ENCODE assay signal across 2 cellular contexts in the genomic region with DNA sequence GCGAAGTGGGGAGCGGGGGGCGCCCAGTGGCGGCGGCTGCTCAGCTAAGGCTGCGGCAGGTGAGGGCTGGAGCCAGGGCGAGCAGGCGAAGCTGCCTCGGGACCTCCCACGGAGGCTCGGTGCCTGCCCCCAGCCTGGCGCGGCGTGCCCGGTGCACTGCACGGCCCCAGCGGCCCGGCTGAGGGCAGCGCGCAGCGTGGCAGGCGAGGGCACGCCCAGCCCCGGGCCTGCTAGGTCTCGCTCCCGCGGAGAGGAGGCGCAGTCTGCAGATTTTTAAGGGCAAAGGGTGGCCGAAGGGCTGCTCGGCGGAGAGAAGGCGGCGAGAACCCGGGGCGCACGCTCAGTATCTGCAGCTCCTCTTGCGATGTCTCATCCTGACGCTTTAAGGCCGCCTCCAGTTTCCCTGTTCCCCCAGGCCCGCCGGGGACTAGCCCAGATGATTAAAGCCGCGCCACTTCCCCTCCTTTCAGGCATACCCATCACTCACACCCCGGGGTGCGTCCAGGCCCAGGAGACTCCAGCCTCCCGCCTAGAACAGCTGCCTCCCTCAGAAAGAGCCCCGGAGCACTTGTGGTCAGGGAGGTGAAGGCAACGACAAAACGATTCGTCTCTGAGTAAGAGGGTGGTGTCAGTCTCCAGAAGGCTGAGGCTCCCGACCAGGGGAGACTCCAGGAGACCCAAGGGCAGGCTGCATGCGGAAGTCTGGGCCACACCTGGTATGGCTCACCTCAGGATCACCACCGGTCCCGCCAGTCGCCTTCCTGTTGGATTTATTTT.
A peak's percentile ranks its signal among the peaks of the same experiment; 100 is the strongest.
TF ChIP-seq lines count a peak whose summit lies in the region.

A gene with protein sequence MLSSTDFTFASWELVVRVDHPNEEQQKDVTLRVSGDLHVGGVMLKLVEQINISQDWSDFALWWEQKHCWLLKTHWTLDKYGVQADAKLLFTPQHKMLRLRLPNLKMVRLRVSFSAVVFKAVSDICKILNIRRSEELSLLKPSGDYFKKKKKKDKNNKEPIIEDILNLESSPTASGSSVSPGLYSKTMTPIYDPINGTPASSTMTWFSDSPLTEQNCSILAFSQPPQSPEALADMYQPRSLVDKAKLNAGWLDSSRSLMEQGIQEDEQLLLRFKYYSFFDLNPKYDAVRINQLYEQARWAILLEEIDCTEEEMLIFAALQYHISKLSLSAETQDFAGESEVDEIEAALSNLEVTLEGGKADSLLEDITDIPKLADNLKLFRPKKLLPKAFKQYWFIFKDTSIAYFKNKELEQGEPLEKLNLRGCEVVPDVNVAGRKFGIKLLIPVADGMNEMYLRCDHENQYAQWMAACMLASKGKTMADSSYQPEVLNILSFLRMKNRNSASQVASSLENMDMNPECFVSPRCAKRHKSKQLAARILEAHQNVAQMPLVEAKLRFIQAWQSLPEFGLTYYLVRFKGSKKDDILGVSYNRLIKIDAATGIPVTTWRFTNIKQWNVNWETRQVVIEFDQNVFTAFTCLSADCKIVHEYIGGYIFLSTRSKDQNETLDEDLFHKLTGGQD (minus strand): TSS at position 158 of the 777 bp plus-strand sequence. CDS start 3,476 bp downstream, outside the sequence.

TF ChIP-seq in SK-N-SH treated with all-trans-retinoic acid at 6 μM for 48 hours, 23 proteins besides CTCF, POLR2A, EP300 and RAD21 (continued from another document):
- TF ChIP-seq, protein P1, sequence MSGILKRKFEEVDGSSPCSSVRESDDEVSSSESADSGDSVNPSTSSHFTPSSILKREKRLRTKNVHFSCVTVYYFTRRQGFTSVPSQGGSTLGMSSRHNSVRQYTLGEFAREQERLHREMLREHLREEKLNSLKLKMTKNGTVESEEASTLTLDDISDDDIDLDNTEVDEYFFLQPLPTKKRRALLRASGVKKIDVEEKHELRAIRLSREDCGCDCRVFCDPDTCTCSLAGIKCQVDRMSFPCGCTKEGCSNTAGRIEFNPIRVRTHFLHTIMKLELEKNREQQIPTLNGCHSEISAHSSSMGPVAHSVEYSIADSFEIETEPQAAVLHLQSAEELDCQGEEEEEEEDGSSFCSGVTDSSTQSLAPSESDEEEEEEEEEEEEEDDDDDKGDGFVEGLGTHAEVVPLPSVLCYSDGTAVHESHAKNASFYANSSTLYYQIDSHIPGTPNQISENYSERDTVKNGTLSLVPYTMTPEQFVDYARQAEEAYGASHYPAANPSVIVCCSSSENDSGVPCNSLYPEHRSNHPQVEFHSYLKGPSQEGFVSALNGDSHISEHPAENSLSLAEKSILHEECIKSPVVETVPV (CRISPR knock-in tag; IDR thresholded peaks at IDR 0.05) = no peak
- TF ChIP-seq GLIS3 (CRISPR knock-in tag; IDR thresholded peaks at IDR 0.05) (no peak), TOX (CRISPR knock-in tag; IDR thresholded peaks at IDR 0.05; ENCODE audit: borderline replicate concordance) (no peak), RARB (CRISPR knock-in tag; IDR thresholded peaks at IDR 0.05) (no peak), ZNF8 (CRISPR knock-in tag; IDR thresholded peaks at IDR 0.05) (no peak), ZNF565 (CRISPR knock-in tag; conservative IDR thresholded peaks at IDR 0.05; ENCODE audit: low read depth) (no peak), PPARA (CRISPR knock-in tag; IDR thresholded peaks at IDR 0.05; ENCODE audit: borderline replicate concordance) (no peak), TCF4 (CRISPR knock-in tag; IDR thresholded peaks at IDR 0.05; ENCODE audit: borderline replicate concordance) (no peak), CSDC2 (CRISPR knock-in tag; IDR thresholded peaks at IDR 0.05) (no peak)
- TF ChIP-seq, protein P2, sequence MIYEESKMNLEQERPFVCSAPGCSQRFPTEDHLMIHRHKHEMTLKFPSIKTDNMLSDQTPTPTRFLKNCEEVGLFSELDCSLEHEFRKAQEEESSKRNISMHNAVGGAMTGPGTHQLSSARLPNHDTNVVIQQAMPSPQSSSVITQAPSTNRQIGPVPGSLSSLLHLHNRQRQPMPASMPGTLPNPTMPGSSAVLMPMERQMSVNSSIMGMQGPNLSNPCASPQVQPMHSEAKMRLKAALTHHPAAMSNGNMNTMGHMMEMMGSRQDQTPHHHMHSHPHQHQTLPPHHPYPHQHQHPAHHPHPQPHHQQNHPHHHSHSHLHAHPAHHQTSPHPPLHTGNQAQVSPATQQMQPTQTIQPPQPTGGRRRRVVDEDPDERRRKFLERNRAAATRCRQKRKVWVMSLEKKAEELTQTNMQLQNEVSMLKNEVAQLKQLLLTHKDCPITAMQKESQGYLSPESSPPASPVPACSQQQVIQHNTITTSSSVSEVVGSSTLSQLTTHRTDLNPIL (CRISPR knock-in tag; IDR thresholded peaks at IDR 0.05; ENCODE audit: low read depth) = no peak
- TF ChIP-seq, protein P3, sequence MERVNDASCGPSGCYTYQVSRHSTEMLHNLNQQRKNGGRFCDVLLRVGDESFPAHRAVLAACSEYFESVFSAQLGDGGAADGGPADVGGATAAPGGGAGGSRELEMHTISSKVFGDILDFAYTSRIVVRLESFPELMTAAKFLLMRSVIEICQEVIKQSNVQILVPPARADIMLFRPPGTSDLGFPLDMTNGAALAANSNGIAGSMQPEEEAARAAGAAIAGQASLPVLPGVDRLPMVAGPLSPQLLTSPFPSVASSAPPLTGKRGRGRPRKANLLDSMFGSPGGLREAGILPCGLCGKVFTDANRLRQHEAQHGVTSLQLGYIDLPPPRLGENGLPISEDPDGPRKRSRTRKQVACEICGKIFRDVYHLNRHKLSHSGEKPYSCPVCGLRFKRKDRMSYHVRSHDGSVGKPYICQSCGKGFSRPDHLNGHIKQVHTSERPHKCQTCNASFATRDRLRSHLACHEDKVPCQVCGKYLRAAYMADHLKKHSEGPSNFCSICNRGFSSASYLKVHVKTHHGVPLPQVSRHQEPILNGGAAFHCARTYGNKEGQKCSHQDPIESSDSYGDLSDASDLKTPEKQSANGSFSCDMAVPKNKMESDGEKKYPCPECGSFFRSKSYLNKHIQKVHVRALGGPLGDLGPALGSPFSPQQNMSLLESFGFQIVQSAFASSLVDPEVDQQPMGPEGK (CRISPR knock-in tag; IDR thresholded peaks at IDR 0.05; ENCODE audit: borderline replicate concordance) = no peak
- TF ChIP-seq, protein P4, sequence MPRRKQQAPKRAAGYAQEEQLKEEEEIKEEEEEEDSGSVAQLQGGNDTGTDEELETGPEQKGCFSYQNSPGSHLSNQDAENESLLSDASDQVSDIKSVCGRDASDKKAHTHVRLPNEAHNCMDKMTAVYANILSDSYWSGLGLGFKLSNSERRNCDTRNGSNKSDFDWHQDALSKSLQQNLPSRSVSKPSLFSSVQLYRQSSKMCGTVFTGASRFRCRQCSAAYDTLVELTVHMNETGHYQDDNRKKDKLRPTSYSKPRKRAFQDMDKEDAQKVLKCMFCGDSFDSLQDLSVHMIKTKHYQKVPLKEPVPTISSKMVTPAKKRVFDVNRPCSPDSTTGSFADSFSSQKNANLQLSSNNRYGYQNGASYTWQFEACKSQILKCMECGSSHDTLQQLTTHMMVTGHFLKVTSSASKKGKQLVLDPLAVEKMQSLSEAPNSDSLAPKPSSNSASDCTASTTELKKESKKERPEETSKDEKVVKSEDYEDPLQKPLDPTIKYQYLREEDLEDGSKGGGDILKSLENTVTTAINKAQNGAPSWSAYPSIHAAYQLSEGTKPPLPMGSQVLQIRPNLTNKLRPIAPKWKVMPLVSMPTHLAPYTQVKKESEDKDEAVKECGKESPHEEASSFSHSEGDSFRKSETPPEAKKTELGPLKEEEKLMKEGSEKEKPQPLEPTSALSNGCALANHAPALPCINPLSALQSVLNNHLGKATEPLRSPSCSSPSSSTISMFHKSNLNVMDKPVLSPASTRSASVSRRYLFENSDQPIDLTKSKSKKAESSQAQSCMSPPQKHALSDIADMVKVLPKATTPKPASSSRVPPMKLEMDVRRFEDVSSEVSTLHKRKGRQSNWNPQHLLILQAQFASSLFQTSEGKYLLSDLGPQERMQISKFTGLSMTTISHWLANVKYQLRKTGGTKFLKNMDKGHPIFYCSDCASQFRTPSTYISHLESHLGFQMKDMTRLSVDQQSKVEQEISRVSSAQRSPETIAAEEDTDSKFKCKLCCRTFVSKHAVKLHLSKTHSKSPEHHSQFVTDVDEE (CRISPR knock-in tag; IDR thresholded peaks at IDR 0.05) = no peak

TF ChIP-seq in HepG2, 621 proteins besides CTCF, POLR2A, EP300 and RAD21 (continues in another document):
- TF ChIP-seq MED8 (CRISPR knock-in tag; IDR thresholded peaks at IDR 0.05; ENCODE audit: insufficient replicate concordance) (peak; percentile 93), ZKSCAN1 (IDR thresholded peaks at IDR 0.05; ENCODE audit: low read length) (no peak), PAX8 (CRISPR knock-in tag; IDR thresholded peaks at IDR 0.05; ENCODE audit: borderline replicate concordance) (peak; percentile 95), MIER3 (CRISPR knock-in tag; IDR thresholded peaks at IDR 0.05; ENCODE audit: borderline replicate concordance) (no peak)
- TF ChIP-seq, protein P5, sequence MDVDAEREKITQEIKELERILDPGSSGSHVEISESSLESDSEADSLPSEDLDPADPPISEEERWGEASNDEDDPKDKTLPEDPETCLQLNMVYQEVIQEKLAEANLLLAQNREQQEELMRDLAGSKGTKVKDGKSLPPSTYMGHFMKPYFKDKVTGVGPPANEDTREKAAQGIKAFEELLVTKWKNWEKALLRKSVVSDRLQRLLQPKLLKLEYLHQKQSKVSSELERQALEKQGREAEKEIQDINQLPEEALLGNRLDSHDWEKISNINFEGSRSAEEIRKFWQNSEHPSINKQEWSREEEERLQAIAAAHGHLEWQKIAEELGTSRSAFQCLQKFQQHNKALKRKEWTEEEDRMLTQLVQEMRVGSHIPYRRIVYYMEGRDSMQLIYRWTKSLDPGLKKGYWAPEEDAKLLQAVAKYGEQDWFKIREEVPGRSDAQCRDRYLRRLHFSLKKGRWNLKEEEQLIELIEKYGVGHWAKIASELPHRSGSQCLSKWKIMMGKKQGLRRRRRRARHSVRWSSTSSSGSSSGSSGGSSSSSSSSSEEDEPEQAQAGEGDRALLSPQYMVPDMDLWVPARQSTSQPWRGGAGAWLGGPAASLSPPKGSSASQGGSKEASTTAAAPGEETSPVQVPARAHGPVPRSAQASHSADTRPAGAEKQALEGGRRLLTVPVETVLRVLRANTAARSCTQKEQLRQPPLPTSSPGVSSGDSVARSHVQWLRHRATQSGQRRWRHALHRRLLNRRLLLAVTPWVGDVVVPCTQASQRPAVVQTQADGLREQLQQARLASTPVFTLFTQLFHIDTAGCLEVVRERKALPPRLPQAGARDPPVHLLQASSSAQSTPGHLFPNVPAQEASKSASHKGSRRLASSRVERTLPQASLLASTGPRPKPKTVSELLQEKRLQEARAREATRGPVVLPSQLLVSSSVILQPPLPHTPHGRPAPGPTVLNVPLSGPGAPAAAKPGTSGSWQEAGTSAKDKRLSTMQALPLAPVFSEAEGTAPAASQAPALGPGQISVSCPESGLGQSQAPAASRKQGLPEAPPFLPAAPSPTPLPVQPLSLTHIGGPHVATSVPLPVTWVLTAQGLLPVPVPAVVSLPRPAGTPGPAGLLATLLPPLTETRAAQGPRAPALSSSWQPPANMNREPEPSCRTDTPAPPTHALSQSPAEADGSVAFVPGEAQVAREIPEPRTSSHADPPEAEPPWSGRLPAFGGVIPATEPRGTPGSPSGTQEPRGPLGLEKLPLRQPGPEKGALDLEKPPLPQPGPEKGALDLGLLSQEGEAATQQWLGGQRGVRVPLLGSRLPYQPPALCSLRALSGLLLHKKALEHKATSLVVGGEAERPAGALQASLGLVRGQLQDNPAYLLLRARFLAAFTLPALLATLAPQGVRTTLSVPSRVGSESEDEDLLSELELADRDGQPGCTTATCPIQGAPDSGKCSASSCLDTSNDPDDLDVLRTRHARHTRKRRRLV (CRISPR knock-in tag; IDR thresholded peaks at IDR 0.05) = no peak
- TF ChIP-seq, protein P6, sequence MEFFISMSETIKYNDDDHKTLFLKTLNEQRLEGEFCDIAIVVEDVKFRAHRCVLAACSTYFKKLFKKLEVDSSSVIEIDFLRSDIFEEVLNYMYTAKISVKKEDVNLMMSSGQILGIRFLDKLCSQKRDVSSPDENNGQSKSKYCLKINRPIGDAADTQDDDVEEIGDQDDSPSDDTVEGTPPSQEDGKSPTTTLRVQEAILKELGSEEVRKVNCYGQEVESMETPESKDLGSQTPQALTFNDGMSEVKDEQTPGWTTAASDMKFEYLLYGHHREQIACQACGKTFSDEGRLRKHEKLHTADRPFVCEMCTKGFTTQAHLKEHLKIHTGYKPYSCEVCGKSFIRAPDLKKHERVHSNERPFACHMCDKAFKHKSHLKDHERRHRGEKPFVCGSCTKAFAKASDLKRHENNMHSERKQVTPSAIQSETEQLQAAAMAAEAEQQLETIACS (CRISPR knock-in tag; IDR thresholded peaks at IDR 0.05) = peak; percentile 72
- TF ChIP-seq, protein P7, sequence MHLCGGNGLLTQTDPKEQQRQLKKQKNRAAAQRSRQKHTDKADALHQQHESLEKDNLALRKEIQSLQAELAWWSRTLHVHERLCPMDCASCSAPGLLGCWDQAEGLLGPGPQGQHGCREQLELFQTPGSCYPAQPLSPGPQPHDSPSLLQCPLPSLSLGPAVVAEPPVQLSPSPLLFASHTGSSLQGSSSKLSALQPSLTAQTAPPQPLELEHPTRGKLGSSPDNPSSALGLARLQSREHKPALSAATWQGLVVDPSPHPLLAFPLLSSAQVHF (CRISPR knock-in tag; IDR thresholded peaks at IDR 0.05) = peak; percentile 85; the same call in 1 of the 2 replicates
- TF ChIP-seq, protein P8, sequence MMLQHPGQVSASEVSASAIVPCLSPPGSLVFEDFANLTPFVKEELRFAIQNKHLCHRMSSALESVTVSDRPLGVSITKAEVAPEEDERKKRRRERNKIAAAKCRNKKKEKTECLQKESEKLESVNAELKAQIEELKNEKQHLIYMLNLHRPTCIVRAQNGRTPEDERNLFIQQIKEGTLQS (CRISPR knock-in tag; IDR thresholded peaks at IDR 0.05) = peak; percentile 43; the same call in 1 of the 2 replicates
- TF ChIP-seq, protein P9, sequence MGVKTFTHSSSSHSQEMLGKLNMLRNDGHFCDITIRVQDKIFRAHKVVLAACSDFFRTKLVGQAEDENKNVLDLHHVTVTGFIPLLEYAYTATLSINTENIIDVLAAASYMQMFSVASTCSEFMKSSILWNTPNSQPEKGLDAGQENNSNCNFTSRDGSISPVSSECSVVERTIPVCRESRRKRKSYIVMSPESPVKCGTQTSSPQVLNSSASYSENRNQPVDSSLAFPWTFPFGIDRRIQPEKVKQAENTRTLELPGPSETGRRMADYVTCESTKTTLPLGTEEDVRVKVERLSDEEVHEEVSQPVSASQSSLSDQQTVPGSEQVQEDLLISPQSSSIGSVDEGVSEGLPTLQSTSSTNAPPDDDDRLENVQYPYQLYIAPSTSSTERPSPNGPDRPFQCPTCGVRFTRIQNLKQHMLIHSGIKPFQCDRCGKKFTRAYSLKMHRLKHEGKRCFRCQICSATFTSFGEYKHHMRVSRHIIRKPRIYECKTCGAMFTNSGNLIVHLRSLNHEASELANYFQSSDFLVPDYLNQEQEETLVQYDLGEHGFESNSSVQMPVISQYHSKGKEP (CRISPR knock-in tag; IDR thresholded peaks at IDR 0.05) = 0 out of 2 replicates have a peak, but pooled peaks have one; percentile 64
- TF ChIP-seq, protein P10, sequence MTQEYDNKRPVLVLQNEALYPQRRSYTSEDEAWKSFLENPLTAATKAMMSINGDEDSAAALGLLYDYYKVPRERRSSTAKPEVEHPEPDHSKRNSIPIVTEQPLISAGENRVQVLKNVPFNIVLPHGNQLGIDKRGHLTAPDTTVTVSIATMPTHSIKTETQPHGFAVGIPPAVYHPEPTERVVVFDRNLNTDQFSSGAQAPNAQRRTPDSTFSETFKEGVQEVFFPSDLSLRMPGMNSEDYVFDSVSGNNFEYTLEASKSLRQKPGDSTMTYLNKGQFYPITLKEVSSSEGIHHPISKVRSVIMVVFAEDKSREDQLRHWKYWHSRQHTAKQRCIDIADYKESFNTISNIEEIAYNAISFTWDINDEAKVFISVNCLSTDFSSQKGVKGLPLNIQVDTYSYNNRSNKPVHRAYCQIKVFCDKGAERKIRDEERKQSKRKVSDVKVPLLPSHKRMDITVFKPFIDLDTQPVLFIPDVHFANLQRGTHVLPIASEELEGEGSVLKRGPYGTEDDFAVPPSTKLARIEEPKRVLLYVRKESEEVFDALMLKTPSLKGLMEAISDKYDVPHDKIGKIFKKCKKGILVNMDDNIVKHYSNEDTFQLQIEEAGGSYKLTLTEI (CRISPR knock-in tag; conservative IDR thresholded peaks at IDR 0.05) = no peak
